ENCODE assay signal across 8 cellular contexts in the genomic region with DNA sequence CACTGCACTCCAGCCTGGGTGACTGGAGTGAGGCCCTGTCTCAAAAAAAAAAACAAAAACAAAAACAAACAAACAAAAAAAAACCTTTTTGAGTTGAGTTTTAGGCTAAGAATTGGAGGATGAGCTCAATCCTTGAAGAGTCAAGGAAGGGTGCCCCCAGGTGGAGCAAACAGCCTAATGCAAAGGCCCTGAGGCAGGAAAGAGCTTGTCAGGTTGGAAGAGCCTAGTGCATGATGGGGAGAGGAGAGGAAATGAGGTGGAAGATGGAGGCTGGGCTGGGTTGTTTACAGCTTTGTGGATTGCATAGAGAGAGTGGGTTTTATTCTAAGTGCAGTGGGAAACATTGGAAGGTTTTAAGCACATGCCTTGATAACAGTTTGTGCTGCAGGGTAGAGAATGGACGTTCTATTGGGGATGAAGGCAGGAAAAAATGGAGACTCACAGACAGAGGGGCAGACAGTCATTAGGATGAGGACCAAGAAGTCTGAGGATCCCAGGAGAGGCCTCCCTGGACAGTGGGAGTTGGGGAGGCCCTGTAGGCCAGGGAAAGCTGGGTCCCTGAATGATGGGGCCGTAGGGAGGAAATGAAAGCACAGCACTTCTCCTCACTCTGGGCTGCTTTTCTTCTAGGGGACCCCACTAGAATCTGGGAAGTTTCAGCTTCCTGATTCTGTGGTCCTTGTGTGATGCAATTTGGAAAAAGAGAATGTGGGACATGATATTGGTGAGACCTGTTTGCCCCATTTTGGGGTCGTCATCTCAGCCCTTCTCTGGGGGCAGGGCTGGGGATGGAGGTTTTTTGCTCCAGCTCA. TPM values are rescaled to one million over a fixed set of nuclear protein-coding genes. Genes with fewer than 3 reads are reported as not detected.
DNase-seq lines count a peak whose midpoint lies in the region; ATAC-seq and TF ChIP-seq lines count a peak whose summit lies in the region.

No MANE protein-coding gene starts in this region.

- no peak overlapping the region for H3K4me3 Mint-ChIP-seq in endodermal cell

- ATAC-seq in HG02884 (IDR thresholded peaks at IDR 0.05; ENCODE audit: unreplicated experiment) (no peak), HG03565 (IDR thresholded peaks at IDR 0.05; ENCODE audit: unreplicated experiment) (no peak)

- no peaks in the 10 kb centered on the region for H4K20me1 ChIP-seq in OCI-LY1 (ENCODE audit: insufficient read depth, low read length)

- H3K4me1 ChIP-seq in OCI-LY1 (ENCODE audit: insufficient read depth, low read length, severe bottlenecking): peaks cover 36% of the 10 kb centered on the region
- peaks cover 6% of the 10 kb centered on the region for H3K4me1 ChIP-seq in endodermal cell (ENCODE audit: control insufficient read depth, insufficient read depth, low read length)

- no peak overlapping the region for H2AFZ ChIP-seq in OCI-LY1 (ENCODE audit: low read length)

- H3K9me3 ChIP-seq in OCI-LY1 (ENCODE audit: low read length): no peaks in the 10 kb centered on the region
- no peaks in the 10 kb centered on the region for H3K9me3 ChIP-seq in endodermal cell (ENCODE audit: control insufficient read depth, low read length)

- no peak overlapping the region for H3K4me2 ChIP-seq in OCI-LY1 (ENCODE audit: low read length)

- H3K79me2 ChIP-seq in OCI-LY1 (ENCODE audit: insufficient read depth, low read length): no peaks in the 10 kb centered on the region

- no peaks in the 10 kb centered on the region for H3K9me3 Mint-ChIP-seq in endodermal cell

- peak; percentile 40 for DNase-seq in stimulated activated CD4-positive, alpha-beta T cell treated with anti-CD3 and anti-CD28 coated beads, Interleukin-15, amount 100 ng/mL, for 24 hours
- no peak for DNase-seq in stimulated activated CD4-positive, alpha-beta T cell treated with anti-CD3 and anti-CD28 coated beads, Interleukin-4, amount 100 ng/mL, for 24 hours
- DNase-seq in endodermal cell (peak; percentile 79), cerebellar nuclear complex (lab: John Stamatoyannopoulos, UW) (no peak), ecto neural progenitor cell (ENCODE audit: low spot score) (no peak)

- H3F3A ChIP-seq in OCI-LY1 (ENCODE audit: insufficient read depth, low read length): no peaks in the 10 kb centered on the region

- H3K27ac ChIP-seq in OCI-LY1 (ENCODE audit: low read depth, low read length, poor library complexity, severe bottlenecking): no peak overlapping the region
- no peak overlapping the region for H3K27ac ChIP-seq in endodermal cell (ENCODE audit: low read depth, low read length)

- H3K4me3 ChIP-seq in OCI-LY1 (ENCODE audit: low read depth, low read length, poor library complexity, severe bottlenecking): no peak overlapping the region
- no peak overlapping the region for H3K4me3 ChIP-seq in endodermal cell (ENCODE audit: low read length)

- WGBS in endodermal cell (ENCODE audit: insufficient coverage in 1 of 2, insufficient read length in 1 of 2), 2 experiments: 75 to 92% methylated on average over 2 to 3 of the region's 3 CpGs

- no peak overlapping the region for H3K9ac ChIP-seq in OCI-LY1 (ENCODE audit: low read length)
- no peak overlapping the region for H3K9ac ChIP-seq in endodermal cell (ENCODE audit: extremely low read depth, low read length, poor library complexity, severe bottlenecking)

- peaks cover 17% of the 10 kb centered on the region for H3K4me1 Mint-ChIP-seq in endodermal cell

- H3K36me3 ChIP-seq in OCI-LY1 (ENCODE audit: insufficient read depth, low read length) (peaks cover 10% of the 10 kb centered on the region; the same call in 1 of the 2 replicates), endodermal cell (ENCODE audit: control insufficient read depth, insufficient read depth, low read length) (no peaks in the 10 kb centered on the region)

- peak; percentile 41; the same call in 1 of the 2 replicates for TF ChIP-seq CTCF in OCI-LY1 (IDR thresholded peaks at IDR 0.05; ENCODE audit: low read length)
- TF ChIP-seq CTCF in endodermal cell (conservative IDR thresholded peaks at IDR 0.05): peak; percentile 54

- H3K36me3 Mint-ChIP-seq in endodermal cell (ENCODE audit: low read depth): peaks cover 7% of the 10 kb centered on the region

- no peak overlapping the region for H3K27ac Mint-ChIP-seq in endodermal cell

- H3K27me3 ChIP-seq in OCI-LY1 (ENCODE audit: insufficient read depth, low read length) (no peaks in the 10 kb centered on the region), endodermal cell (ENCODE audit: control insufficient read depth, insufficient read depth, low read length, poor library complexity, severe bottlenecking) (peaks cover 19% of the 10 kb centered on the region)

- no peaks in the 10 kb centered on the region for H3K9me2 ChIP-seq in OCI-LY1 (ENCODE audit: low read depth, low read length)

- H3K27me3 Mint-ChIP-seq in endodermal cell (ENCODE audit: insufficient read depth): peaks cover 34% of the 10 kb centered on the region

RNA-seq across cellular contexts. Expression of a gene that starts 1.9 kb away (rescaled TPM):
- 1 to 10 TPM; 1.6 to 2.6 TPM for total RNA-seq in endodermal cell
- polyA plus RNA-seq in endodermal cell (2013, experiment 1 of 2): 0.96 TPM
- polyA plus RNA-seq in endodermal cell (2013, experiment 2 of 2): 1.1 TPM

RNA-seq across cellular contexts. Expression of a gene that starts 13.2 kb away (rescaled TPM):
- 100 to 1,000 TPM; 551 to 652 TPM for total RNA-seq in endodermal cell
- polyA plus RNA-seq in endodermal cell (2013, experiment 1 of 2): 347 TPM
- 348 TPM for polyA plus RNA-seq in endodermal cell (2013, experiment 2 of 2)

RNA-seq across cellular contexts. Expression of a gene that starts 53.8 kb away (rescaled TPM):
- 10 to 100 TPM; 54.5 to 63.0 TPM for total RNA-seq in endodermal cell
- polyA plus RNA-seq in endodermal cell (2013, experiment 1 of 2): 62.9 TPM
- polyA plus RNA-seq in endodermal cell (2013, experiment 2 of 2): 61.1 TPM

RNA-seq across cellular contexts. Expression of a gene that starts 56.0 kb away (rescaled TPM):
- total RNA-seq in endodermal cell: 10 to 100 TPM; 54.6 to 63.2 TPM
- polyA plus RNA-seq in endodermal cell (2013, experiment 1 of 2): 94.6 TPM
- 76.5 TPM for polyA plus RNA-seq in endodermal cell (2013, experiment 2 of 2)

Comparison
In these comparisons a context has a peak if more than half of its experiments do, and no peak if none do; other contexts are left out.
1. DNase-seq: peak in stimulated activated CD4-positive, alpha-beta T cell treated with anti-CD3 and anti-CD28 coated beads, Interleukin-15, amount 100 ng/mL, for 24 hours (single experiment) and endodermal cell (single experiment); none in stimulated activated CD4-positive, alpha-beta T cell treated with anti-CD3 and anti-CD28 coated beads, Interleukin-4, amount 100 ng/mL, for 24 hours (single experiment), cerebellar nuclear complex (0 of 2) and ecto neural progenitor cell (single experiment).